In genomic region chr5:133900498-133901270, GRCh38 we compare ENCODE assay signal across 16 cellular contexts.
DNase-seq lines count a peak whose midpoint lies in the region; ATAC-seq and TF ChIP-seq lines count a peak whose summit lies in the region.
"Had no signal": no experiment of that assay in that cellular context is flagged by ENCODE, and none has a peak within 500 bp of the region (broad histone marks: within the 10 kb centered on the region; RNA-seq: fewer than 3 reads in every experiment).

No MANE protein-coding gene starts in this region.

- 94 to 96% methylated on average over 13 to 15 of the region's 15 CpGs for WGBS in endodermal cell (ENCODE audit: insufficient coverage in 1 of 2, insufficient read length in 1 of 2), 2 experiments
- WGBS in tibial nerve, 2 donors = 69 to 72% methylated on average over 15 of the region's 15 CpGs

- DNase-seq in NCI-H82 (lab: John Stamatoyannopoulos, UW) (peak; percentile 21), NCI-H82 treated with DMSO at 0.1 percent for 48 hours (lab: John Stamatoyannopoulos, UW; ENCODE audit: unreplicated experiment) (no peak), NCI-H69 (lab: John Stamatoyannopoulos, UW) (peak; percentile 52), endodermal cell (no peak), CD1c-positive myeloid dendritic cell (ENCODE audit: extremely low spot score) (no peak), tibial nerve (ENCODE audit: low spot score in 2 of 2) (no peak)
- DNase-seq: 8988T; ACHN; Caco-2; CD8-positive, alpha-beta memory T cell; GM23248; KBM-7 had no signal

- H3K27ac Mint-ChIP-seq in endodermal cell = peak overlapping the region; percentile 30
- H3K27ac Mint-ChIP-seq: CD8-positive, alpha-beta memory T cell had no signal

- H3K36me3 ChIP-seq in endodermal cell (ENCODE audit: control insufficient read depth, insufficient read depth, low read length) (no peaks in the 10 kb centered on the region), tibial nerve (no peaks in the 10 kb centered on the region)

- H3K4me3 Mint-ChIP-seq in endodermal cell = no peak overlapping the region
- H3K4me3 Mint-ChIP-seq: CD8-positive, alpha-beta memory T cell had no signal

- no peaks in the 10 kb centered on the region for H3K27me3 Mint-ChIP-seq in endodermal cell (ENCODE audit: insufficient read depth)

- TF ChIP-seq POLR2A in tibial nerve (IDR thresholded peaks at IDR 0.05) = no peak

- H3K4me1 ChIP-seq in endodermal cell (ENCODE audit: control insufficient read depth, insufficient read depth, low read length) (no peaks in the 10 kb centered on the region), tibial nerve (no peaks in the 10 kb centered on the region)
- H3K4me1 ChIP-seq: Caco-2 had no signal

- no peak overlapping the region for H3K4me3 ChIP-seq in endodermal cell (ENCODE audit: low read length)
- H3K4me3 ChIP-seq in tibial nerve = no peak overlapping the region
- H3K4me3 ChIP-seq: GM12878, GM23248 had no signal

- H3K9me3 Mint-ChIP-seq in endodermal cell = no peaks in the 10 kb centered on the region

- ATAC-seq in activated CD4-positive, CD25-positive, alpha-beta regulatory T cell treated with anti-CD3 and anti-CD28 coated beads, Interleukin-2, amount 50 U/mL, for 24 hours = no peak
- ATAC-seq: GM12878, HCT116 had no signal

- TF ChIP-seq EP300 in tibial nerve (IDR thresholded peaks at IDR 0.05) = no peak

- H3K9ac ChIP-seq in endodermal cell (ENCODE audit: extremely low read depth, low read length, poor library complexity, severe bottlenecking) = no peak overlapping the region
- H3K9ac ChIP-seq: GM23248 had no signal

- TF ChIP-seq CTCF in endodermal cell (conservative IDR thresholded peaks at IDR 0.05) (no peak), tibial nerve (IDR thresholded peaks at IDR 0.05) (no peak)

- H3K9me3 ChIP-seq in endodermal cell (ENCODE audit: control insufficient read depth, low read length) = no peaks in the 10 kb centered on the region
- no peaks in the 10 kb centered on the region for H3K9me3 ChIP-seq in tibial nerve
- H3K9me3 ChIP-seq: Caco-2 had no signal

- H3K27me3 ChIP-seq in endodermal cell (ENCODE audit: control insufficient read depth, insufficient read depth, low read length, poor library complexity, severe bottlenecking) (no peaks in the 10 kb centered on the region), tibial nerve (no peaks in the 10 kb centered on the region)

- no peaks in the 10 kb centered on the region for H3K36me3 Mint-ChIP-seq in endodermal cell (ENCODE audit: low read depth)
- H3K36me3 Mint-ChIP-seq: CD8-positive, alpha-beta memory T cell had no signal

- H3K27ac ChIP-seq in endodermal cell (ENCODE audit: low read depth, low read length) (no peak overlapping the region), tibial nerve (no peak overlapping the region)
- H3K27ac ChIP-seq: C4-2B, GM23248 had no signal

- H3K4me1 Mint-ChIP-seq in endodermal cell = peaks cover 6% of the 10 kb centered on the region
- H3K4me1 Mint-ChIP-seq: CD8-positive, alpha-beta memory T cell had no signal

Comparison
In these comparisons a context has a peak if more than half of its experiments do, and no peak if none do; other contexts are left out.
1. DNase-seq: peak in NCI-H82 (single experiment) and NCI-H69 (single experiment); none in NCI-H82 treated with DMSO at 0.1 percent for 48 hours (single experiment), endodermal cell (single experiment), CD1c-positive myeloid dendritic cell (single experiment) and tibial nerve (0 of 2).